Comparison of ENCODE assay signal across 1 cellular context in the genomic region with DNA sequence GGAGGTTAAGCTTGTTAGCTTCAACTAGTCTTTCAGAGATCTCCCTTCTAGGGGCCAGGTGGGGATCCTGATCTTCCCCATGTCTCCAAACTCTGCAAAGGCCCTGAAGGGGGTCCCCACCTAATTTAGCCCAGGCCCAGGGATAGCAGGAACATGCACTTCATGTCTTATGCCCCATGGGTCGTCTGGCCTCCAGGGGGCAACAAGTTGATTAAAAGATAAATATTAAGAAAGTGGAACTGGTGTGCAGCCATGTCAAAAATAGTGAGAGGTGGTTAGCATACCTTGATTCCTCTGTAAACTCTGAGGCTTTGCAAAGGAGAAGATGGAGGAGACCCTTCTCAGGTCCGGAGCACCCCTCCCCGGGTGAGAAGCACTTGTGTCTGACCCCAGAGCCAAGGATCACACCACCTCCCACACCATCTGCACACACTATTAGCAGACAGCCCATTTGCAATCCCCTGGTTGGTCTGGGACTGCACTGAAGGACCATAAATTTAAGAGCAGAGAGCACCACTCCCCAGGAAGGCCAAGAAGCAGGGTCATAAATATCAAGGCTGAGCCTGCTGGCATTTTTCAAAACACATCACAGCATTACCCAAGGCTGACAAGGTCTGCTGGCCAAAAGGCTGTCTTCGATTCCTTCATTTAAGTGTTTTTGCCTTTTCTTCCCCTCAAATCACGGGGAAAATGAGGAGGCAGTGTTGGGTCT.
TF ChIP-seq lines count a peak whose summit lies in the region.

No MANE protein-coding gene starts in this region.

TF ChIP-seq in K562, 482 proteins besides CTCF, POLR2A, EP300 and RAD21:
- TF ChIP-seq SMARCB1 (IDR thresholded peaks at IDR 0.05; ENCODE audit: insufficient read length, low read depth) (no peak), MEIS2 (IDR thresholded peaks at IDR 0.05; ENCODE audit: partially characterized antibody) (peak; percentile 35), ZNF717 (CRISPR knock-in tag; IDR thresholded peaks at IDR 0.05) (no peak)
- TF ChIP-seq, protein P1, sequence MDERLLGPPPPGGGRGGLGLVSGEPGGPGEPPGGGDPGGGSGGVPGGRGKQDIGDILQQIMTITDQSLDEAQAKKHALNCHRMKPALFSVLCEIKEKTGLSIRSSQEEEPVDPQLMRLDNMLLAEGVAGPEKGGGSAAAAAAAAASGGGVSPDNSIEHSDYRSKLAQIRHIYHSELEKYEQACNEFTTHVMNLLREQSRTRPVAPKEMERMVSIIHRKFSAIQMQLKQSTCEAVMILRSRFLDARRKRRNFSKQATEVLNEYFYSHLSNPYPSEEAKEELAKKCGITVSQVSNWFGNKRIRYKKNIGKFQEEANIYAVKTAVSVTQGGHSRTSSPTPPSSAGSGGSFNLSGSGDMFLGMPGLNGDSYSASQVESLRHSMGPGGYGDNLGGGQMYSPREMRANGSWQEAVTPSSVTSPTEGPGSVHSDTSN (CRISPR knock-in tag; IDR thresholded peaks at IDR 0.05; ENCODE audit: low read depth) = no peak
- TF ChIP-seq, protein P1 (tag; conservative IDR thresholded peaks at IDR 0.05; ENCODE audit: low read depth) = peak; percentile 81
